ENCODE assay signal across 8 cellular contexts in genomic region chr18:31657823-31658669, GRCh38. TPM values are rescaled to one million over a fixed set of nuclear protein-coding genes. Genes with fewer than 3 reads are reported as not detected.
A peak's percentile ranks its signal among the peaks of the same experiment; 100 is the strongest.
DNase-seq lines count a peak whose midpoint lies in the region; ATAC-seq and TF ChIP-seq lines count a peak whose summit lies in the region.

No MANE protein-coding gene starts in this region.

- DNase-seq in MV-4-11 (lab: John Stamatoyannopoulos, UW) = peak; percentile 20
- DNase-seq in activated naive CD8-positive, alpha-beta T cell treated with anti-CD3 and anti-CD28 coated beads, Interleukin-2, amount 50 U/mL, for 24 hours = peak; percentile 29
- DNase-seq in transverse colon = no peak
- no peak for DNase-seq in inferior parietal cortex (ENCODE audit: extremely low spot score)
- DNase-seq in substantia nigra (lab: John Stamatoyannopoulos, UW) = no peak
- no peak for DNase-seq in islet precursor cell

- TF ChIP-seq EP300 in transverse colon (IDR thresholded peaks at IDR 0.05; ENCODE audit: low read depth) = no peak

- H3K27me3 Mint-ChIP-seq in activated naive CD8-positive, alpha-beta T cell treated with anti-CD3 and anti-CD28 coated beads, Interleukin-2, amount 50 U/mL, for 24 hours = peaks cover 8% of the 10 kb centered on the region

- no peaks in the 10 kb centered on the region for H3K9me3 ChIP-seq in transverse colon

- 39 to 43% methylated on average over 11 to 12 of the region's 12 CpGs for WGBS in transverse colon (ENCODE audit: low coverage in 1 of 2), 2 donors

- ATAC-seq in GM18511 (IDR thresholded peaks at IDR 0.05; ENCODE audit: unreplicated experiment) = peak; percentile 83
- peak; percentile 75 for ATAC-seq in GM21723 (IDR thresholded peaks at IDR 0.05; ENCODE audit: unreplicated experiment)
- ATAC-seq in activated naive CD8-positive, alpha-beta T cell treated with anti-CD3 and anti-CD28 coated beads, Interleukin-2, amount 50 U/mL, for 24 hours = peak; percentile 87

- H3K4me3 Mint-ChIP-seq in activated naive CD8-positive, alpha-beta T cell treated with anti-CD3 and anti-CD28 coated beads, Interleukin-2, amount 50 U/mL, for 24 hours = no peak overlapping the region

- peak overlapping the region; percentile 23 to 67 (median 48) for H3K27ac ChIP-seq in transverse colon
- no peak overlapping the region for H3K27ac ChIP-seq in substantia nigra (ENCODE audit: low read depth, low read length, poor library complexity, severe bottlenecking)

- no peak for TF ChIP-seq CTCF in transverse colon (IDR thresholded peaks at IDR 0.05)

- in situ Hi-C loops in transverse colon (cut with MboI; ENCODE audit: low pct_ligation_motif_present in 1 of 4, low pct_unique_long_range_greater_than_20kb in 1 of 4, low sequenced_read_pairs in 3 of 4) = no loop called here

- H3K9me3 Mint-ChIP-seq in activated naive CD8-positive, alpha-beta T cell treated with anti-CD3 and anti-CD28 coated beads, Interleukin-2, amount 50 U/mL, for 24 hours = no peaks in the 10 kb centered on the region

- no peaks in the 10 kb centered on the region for H3K36me3 ChIP-seq in transverse colon

- no peak for TF ChIP-seq POLR2A in transverse colon (IDR thresholded peaks at IDR 0.05)

- no peaks in the 10 kb centered on the region for H3K27me3 ChIP-seq in transverse colon

- H3K4me1 Mint-ChIP-seq in activated naive CD8-positive, alpha-beta T cell treated with anti-CD3 and anti-CD28 coated beads, Interleukin-2, amount 50 U/mL, for 24 hours = peaks cover 24% of the 10 kb centered on the region

- intact Hi-C loops in transverse colon (cut with DNase I; ENCODE audit: low total_unique reads) = no loop called here

- H3K4me1 ChIP-seq in transverse colon = peaks cover 0 to 11% (median 7%) of the 10 kb centered on the region in 4 donors

- no peak overlapping the region for H3K4me3 ChIP-seq in transverse colon

- H3K36me3 Mint-ChIP-seq in activated naive CD8-positive, alpha-beta T cell treated with anti-CD3 and anti-CD28 coated beads, Interleukin-2, amount 50 U/mL, for 24 hours (ENCODE audit: low read depth) = no peaks in the 10 kb centered on the region

- H3K27ac Mint-ChIP-seq in activated naive CD8-positive, alpha-beta T cell treated with anti-CD3 and anti-CD28 coated beads, Interleukin-2, amount 50 U/mL, for 24 hours = peak overlapping the region; percentile 51

RNA-seq across cellular contexts. Expression of gene B4GALT6, which starts 26.3 kb away (rescaled TPM):
- total RNA-seq in transverse colon = 1 to 10 TPM in 2 of 4 donors, under 1 TPM in 2; 0.40 to 3.0 (median 1.6) TPM

Comparison
In these comparisons a context has a peak if more than half of its experiments do, and no peak if none do; other contexts are left out.
1. DNase-seq: peak in MV-4-11 (single experiment) and activated naive CD8-positive, alpha-beta T cell treated with anti-CD3 and anti-CD28 coated beads, Interleukin-2, amount 50 U/mL, for 24 hours (single experiment); none in transverse colon (single experiment), inferior parietal cortex (single experiment), substantia nigra (0 of 49) and islet precursor cell (single experiment).
2. Peak in every context shown above with its lines, with median percentiles within 50 percentile points of each other: ATAC-seq.